35 cellular contexts compared by ENCODE assay signal in genomic region chr7:90225181-90225580, GRCh38. TPM values are rescaled to one million over a fixed set of nuclear protein-coding genes. Genes with fewer than 3 reads are reported as not detected.
"Had no signal": no experiment of that assay in that cellular context is flagged by ENCODE, and none has a peak within 500 bp of the region (broad histone marks: within the 10 kb centered on the region; RNA-seq: fewer than 3 reads in every experiment).

No MANE protein-coding gene starts in this region.

- H3K9me3 Mint-ChIP-seq: activated B cell treated with CpG ODN at 0.5 μM for 24 hours; activated naive CD8-positive, alpha-beta T cell treated with anti-CD3 and anti-CD28 coated beads for 36 hours; activated T-cell treated with anti-CD3 and anti-CD28 coated beads, Interleukin-2, amount 50 U/mL, for 72 hours; mesothelial cell of epicardium; natural killer cell; neural progenitor cell; stimulated activated memory B cell treated with anti-CD40 and anti-IgM and Interleukin-4, amounts not matched to agents 10 μg/mL and 1 μg/mL and 100 μg/mL, for 72 hours; stimulated activated naive CD8-positive, alpha-beta T cell treated with anti-CD3 and anti-CD28 coated beads, Interleukin-15, amount 100 ng/mL, for 72 hours; type B pancreatic cell had no signal

- H3K9ac ChIP-seq: neural progenitor cell, parathyroid adenoma had no signal

- H3K27me3 ChIP-seq: adrenal gland, body of pancreas, colonic mucosa, dorsolateral prefrontal cortex, neural progenitor cell, right atrium auricular region, uterus had no signal

- H3K27me3 Mint-ChIP-seq: type B pancreatic cell had no signal

- H3K27ac ChIP-seq: adrenal gland, body of pancreas, colonic mucosa, neural progenitor cell, parathyroid adenoma, right atrium auricular region, uterus had no signal

- H3K4me2 ChIP-seq: neural progenitor cell, smooth muscle cell had no signal

- H3K4me3 Mint-ChIP-seq: activated B cell treated with CpG ODN at 0.5 μM for 24 hours; activated CD4-positive, alpha-beta T cell treated with anti-CD3 and anti-CD28 coated beads for 36 hours; activated CD8-positive, alpha-beta T cell treated with anti-CD3 and anti-CD28 coated beads, Interleukin-2, amount 10 ng/mL, durations not matched to agents 7 days and 5 days; activated naive CD8-positive, alpha-beta T cell treated with anti-CD3 and anti-CD28 coated beads for 36 hours; activated T-cell treated with anti-CD3 and anti-CD28 coated beads, Interleukin-2, amount 50 U/mL, for 72 hours; mesothelial cell of epicardium; natural killer cell; neural progenitor cell; stimulated activated memory B cell treated with anti-CD40 and anti-IgM and Interleukin-4, amounts not matched to agents 10 μg/mL and 1 μg/mL and 100 μg/mL, for 72 hours; stimulated activated naive CD8-positive, alpha-beta T cell treated with anti-CD3 and anti-CD28 coated beads, Interleukin-15, amount 100 ng/mL, for 72 hours; type B pancreatic cell had no signal

- ATAC-seq: activated CD4-positive, alpha-beta T cell treated with anti-CD3 and anti-CD28 coated beads for 36 hours; activated CD8-positive, alpha-beta T cell treated with anti-CD3 and anti-CD28 coated beads, Interleukin-2, amount 10 ng/mL, durations not matched to agents 7 days and 5 days; activated T-cell treated with anti-CD3 and anti-CD28 coated beads, Interleukin-2, amount 50 U/mL, for 72 hours; body of pancreas; left colon; natural killer cell; stimulated activated memory B cell treated with anti-CD40 and anti-IgM and Interleukin-4, amounts not matched to agents 10 μg/mL and 1 μg/mL and 100 μg/mL, for 72 hours; stimulated activated naive CD8-positive, alpha-beta T cell treated with anti-CD3 and anti-CD28 coated beads, Interleukin-15, amount 100 ng/mL, for 72 hours had no signal

- H3K9me3 ChIP-seq: adrenal gland, body of pancreas, colonic mucosa, right atrium auricular region, uterus had no signal

- H3K4me1 Mint-ChIP-seq: activated B cell treated with CpG ODN at 0.5 μM for 24 hours; activated CD4-positive, alpha-beta T cell treated with anti-CD3 and anti-CD28 coated beads for 36 hours; activated naive CD8-positive, alpha-beta T cell treated with anti-CD3 and anti-CD28 coated beads for 36 hours; natural killer cell; stimulated activated memory B cell treated with anti-CD40 and anti-IgM and Interleukin-4, amounts not matched to agents 10 μg/mL and 1 μg/mL and 100 μg/mL, for 72 hours; stimulated activated naive CD8-positive, alpha-beta T cell treated with anti-CD3 and anti-CD28 coated beads, Interleukin-15, amount 100 ng/mL, for 72 hours had no signal

- H3K4me3 ChIP-seq: adrenal gland, body of pancreas, colonic mucosa, dorsolateral prefrontal cortex, neural progenitor cell, right atrium auricular region, smooth muscle cell, uterus had no signal

- H3K36me3 ChIP-seq: adrenal gland, colonic mucosa, uterus had no signal

- H3K36me3 Mint-ChIP-seq: activated naive CD8-positive, alpha-beta T cell treated with anti-CD3 and anti-CD28 coated beads for 36 hours; mesothelial cell of epicardium; natural killer cell; neural progenitor cell; stimulated activated memory B cell treated with anti-CD40 and anti-IgM and Interleukin-4, amounts not matched to agents 10 μg/mL and 1 μg/mL and 100 μg/mL, for 72 hours; type B pancreatic cell had no signal

- FAIRE-seq: frontal cortex, keratinocyte had no signal

- DNase-seq: activated B cell treated with CpG ODN at 0.5 μM for 24 hours; activated CD4-positive, alpha-beta T cell treated with anti-CD3 and anti-CD28 coated beads for 36 hours; activated CD8-positive, alpha-beta T cell treated with anti-CD3 and anti-CD28 coated beads, Interleukin-2, amount 10 ng/mL, durations not matched to agents 7 days and 5 days; activated effector memory CD4-positive, alpha-beta T cell treated with Interleukin-2 at 50 U/mL for 16 hours; activated naive CD4-positive, alpha-beta T cell treated with Interleukin-2 at 50 U/mL for 16 hours; activated naive CD8-positive, alpha-beta T cell treated with anti-CD3 and anti-CD28 coated beads for 36 hours; activated T-cell treated with anti-CD3 and anti-CD28 coated beads for 4 hours; activated T-cell treated with anti-CD3 and anti-CD28 coated beads, Interleukin-2, amount 50 U/mL, for 72 hours; adrenal gland; aorta; body of pancreas; cerebellar nuclear complex; colonic mucosa; dorsolateral prefrontal cortex; effector memory CD4-positive, alpha-beta T cell; left colon; mammary epithelial cell; natural killer cell; occipital lobe; stimulated activated CD4-positive, alpha-beta T cell treated with anti-CD3 and anti-CD28 coated beads, Interleukin-1b, Interleukin-23, amount 100 ng/mL, for 48 hours; stimulated activated CD4-positive, alpha-beta T cell treated with anti-CD3 and anti-CD28 coated beads, Interleukin-4, amount 100 ng/mL, for 4 hours; stimulated activated CD8-positive, alpha-beta memory T cell treated with anti-CD3 and anti-CD28 coated beads, Interleukin-4, amount 100 ng/mL, for 48 hours; stimulated activated naive CD8-positive, alpha-beta T cell treated with anti-CD3 and anti-CD28 coated beads, Interleukin-15, amount 100 ng/mL, for 72 hours; substantia nigra; T-helper 2 cell; uterus had no signal

- H3K4me1 ChIP-seq: adrenal gland, colonic mucosa, neural progenitor cell, uterus had no signal

- H3K27ac Mint-ChIP-seq: activated B cell treated with CpG ODN at 0.5 μM for 24 hours; activated CD4-positive, alpha-beta T cell treated with anti-CD3 and anti-CD28 coated beads for 36 hours; activated CD8-positive, alpha-beta T cell treated with anti-CD3 and anti-CD28 coated beads, Interleukin-2, amount 10 ng/mL, durations not matched to agents 7 days and 5 days; activated naive CD8-positive, alpha-beta T cell treated with anti-CD3 and anti-CD28 coated beads for 36 hours; activated T-cell treated with anti-CD3 and anti-CD28 coated beads, Interleukin-2, amount 50 U/mL, for 72 hours; mesothelial cell of epicardium; natural killer cell; neural progenitor cell; stimulated activated memory B cell treated with anti-CD40 and anti-IgM and Interleukin-4, amounts not matched to agents 10 μg/mL and 1 μg/mL and 100 μg/mL, for 72 hours; stimulated activated naive CD8-positive, alpha-beta T cell treated with anti-CD3 and anti-CD28 coated beads, Interleukin-15, amount 100 ng/mL, for 72 hours; type B pancreatic cell had no signal

- H2AFZ ChIP-seq: neural progenitor cell, parathyroid adenoma had no signal

- H3K79me2 ChIP-seq: parathyroid adenoma had no signal

RNA-seq across cellular contexts. Expression of gene STEAP2, which starts 13.6 kb away (rescaled TPM):
- total RNA-seq: activated B cell treated with CpG ODN at 0.5 μM for 24 hours; activated CD4-positive, alpha-beta T cell treated with anti-CD3 and anti-CD28 coated beads for 36 hours; activated CD8-positive, alpha-beta T cell treated with anti-CD3 and anti-CD28 coated beads, Interleukin-2, amount 10 ng/mL, durations not matched to agents 7 days and 5 days; activated naive CD8-positive, alpha-beta T cell treated with anti-CD3 and anti-CD28 coated beads for 36 hours; activated T-cell treated with anti-CD3 and anti-CD28 coated beads, Interleukin-2, amount 50 U/mL, for 72 hours had no signal
- polyA plus RNA-seq: smooth muscle cell had no signal
